ENCODE assay signal across 24 cellular contexts in genomic region chr14:71070169-71070568, GRCh38.
A peak's percentile ranks its signal among the peaks of the same experiment; 100 is the strongest.
DNase-seq lines count a peak whose midpoint lies in the region; ATAC-seq and TF ChIP-seq lines count a peak whose summit lies in the region.
"Had no signal": no experiment of that assay in that cellular context is flagged by ENCODE, and none has a peak within 500 bp of the region (broad histone marks: within the 10 kb centered on the region; RNA-seq: fewer than 3 reads in every experiment).

No MANE protein-coding gene starts in this region.

- no peaks in the 10 kb centered on the region for H3K27me3 ChIP-seq in GM23248 (replicated peaks; ENCODE audit: insufficient read depth)
- H3K27me3 ChIP-seq: pancreas, thyroid gland had no signal

- H3K9ac ChIP-seq in GM23248 = no peak overlapping the region

- no peaks in the 10 kb centered on the region for H3K9me3 ChIP-seq in GM23248 (ENCODE audit: low read depth)
- H3K9me3 ChIP-seq: pancreas, thyroid gland had no signal

- H3K4me1 Mint-ChIP-seq in activated naive CD8-positive, alpha-beta T cell treated with anti-CD3 and anti-CD28 coated beads for 36 hours = peaks cover 8% of the 10 kb centered on the region
- H3K4me1 Mint-ChIP-seq: mesothelial cell of epicardium had no signal

- in situ Hi-C loops in GM23248 (cut with MboI) = no loop called here

- H3K36me3 Mint-ChIP-seq in activated naive CD8-positive, alpha-beta T cell treated with anti-CD3 and anti-CD28 coated beads for 36 hours = peaks cover 50% of the 10 kb centered on the region

- intact Hi-C loops in head of caudate nucleus (cut with DNase I) = no loop called here

- no peak for TF ChIP-seq CTCF in epithelial cell of esophagus (IDR thresholded peaks at IDR 0.05; ENCODE audit: insufficient read depth, low read depth, low read length, missing control alignments)

- H2AFZ ChIP-seq in GM23248 = no peak overlapping the region

- H3K9me3 Mint-ChIP-seq in activated naive CD8-positive, alpha-beta T cell treated with anti-CD3 and anti-CD28 coated beads for 36 hours = peaks cover 5% of the 10 kb centered on the region
- H3K9me3 Mint-ChIP-seq: natural killer cell had no signal

- no peak overlapping the region for H3K4me2 ChIP-seq in GM23248 (ENCODE audit: unreplicated experiment)

- H3K4me3 ChIP-seq in GM23248 (no peak overlapping the region), epithelial cell of esophagus (ENCODE audit: low read length) (no peak overlapping the region)
- H3K4me3 ChIP-seq: pancreas, thyroid gland had no signal

- no peak overlapping the region for H3K27ac Mint-ChIP-seq in activated naive CD8-positive, alpha-beta T cell treated with anti-CD3 and anti-CD28 coated beads for 36 hours
- H3K27ac Mint-ChIP-seq: activated CD4-positive, alpha-beta T cell treated with anti-CD3 and anti-CD28 coated beads for 36 hours; activated T-helper 2 cell treated with anti-CD3 and anti-CD28 coated beads, Interferon-gamma antibody, Interleukin-2, Interleukin-4, amounts not matched to agents 10 μg/mL and 5 μg/mL and 100 μg/mL, durations not matched to agents 14 hours and 24 hours and 36 hours; mesothelial cell of epicardium; stimulated activated naive B cell treated with anti-CD40 and anti-IgM and Interleukin-4, amounts not matched to agents 10 μg/mL and 1 μg/mL and 100 μg/mL, for 72 hours had no signal

- no peaks in the 10 kb centered on the region for H3K9me2 ChIP-seq in GM23248 (ENCODE audit: insufficient read depth)

- ATAC-seq in HG02798 (IDR thresholded peaks at IDR 0.05; ENCODE audit: poor library complexity, unreplicated experiment) = no peak
- ATAC-seq: activated CD4-positive, alpha-beta T cell treated with anti-CD3 and anti-CD28 coated beads for 36 hours; left colon; natural killer cell; pancreas; sciatic nerve; stimulated activated naive B cell treated with anti-CD40 and anti-IgM and Interleukin-4, amounts not matched to agents 10 μg/mL and 1 μg/mL and 100 μg/mL, for 72 hours had no signal

- 88 to 90% methylated on average over 1 of the region's 1 CpG for WGBS in GM23248 (ENCODE audit: low coverage in 1 of 2, low lambda C conversion rate in 2 of 2, missing lambda C conversion rate in 2 of 2), 2 experiments

- H3K79me2 ChIP-seq in GM23248 (ENCODE audit: insufficient read depth) = peaks cover 29% of the 10 kb centered on the region

- H3K4me3 Mint-ChIP-seq in activated naive CD8-positive, alpha-beta T cell treated with anti-CD3 and anti-CD28 coated beads for 36 hours = no peak overlapping the region
- H3K4me3 Mint-ChIP-seq: activated CD4-positive, alpha-beta T cell treated with anti-CD3 and anti-CD28 coated beads for 36 hours; CD8-positive, alpha-beta memory T cell; mesothelial cell of epicardium; natural killer cell; stimulated activated naive B cell treated with anti-CD40 and anti-IgM and Interleukin-4, amounts not matched to agents 10 μg/mL and 1 μg/mL and 100 μg/mL, for 72 hours had no signal

- H3K36me3 ChIP-seq in GM23248 (ENCODE audit: low read depth) = peaks cover 47% of the 10 kb centered on the region
- H3K36me3 ChIP-seq: pancreas had no signal

- H3K27me3 Mint-ChIP-seq in activated naive CD8-positive, alpha-beta T cell treated with anti-CD3 and anti-CD28 coated beads for 36 hours = no peaks in the 10 kb centered on the region
- H3K27me3 Mint-ChIP-seq: activated CD4-positive, alpha-beta T cell treated with anti-CD3 and anti-CD28 coated beads for 36 hours; CD8-positive, alpha-beta memory T cell; stimulated activated naive B cell treated with anti-CD40 and anti-IgM and Interleukin-4, amounts not matched to agents 10 μg/mL and 1 μg/mL and 100 μg/mL, for 72 hours had no signal

- peaks cover 15% of the 10 kb centered on the region; the same call in 1 of the 2 replicates for H3F3A ChIP-seq in GM23248 (ENCODE audit: insufficient read depth)

- DNase-seq in GM23248 (peak; percentile 31), RKO (ENCODE audit: low spot score) (peak; percentile 16), epithelial cell of esophagus (ENCODE audit: low read depth) (peak; percentile 78), renal cortical epithelial cell (ENCODE audit: low read depth) (peak; percentile 24), head of caudate nucleus (no peak)
- DNase-seq in activated naive CD8-positive, alpha-beta T cell treated with anti-CD3 and anti-CD28 coated beads for 36 hours = no peak
- DNase-seq: activated CD4-positive, alpha-beta T cell treated with anti-CD3 and anti-CD28 coated beads for 36 hours; CD8-positive, alpha-beta memory T cell; DMS79 treated with DMSO at 0.1 percent for 48 hours; erythroblast; left colon; natural killer cell; NCI-H1436 treated with DMSO at 0.1 percent for 48 hours; NCI-H2171 treated with DMSO at 0.1 percent for 48 hours; NCI-H748 treated with DMSO at 0.1 percent for 48 hours; pancreas; SHP77 treated with DMSO at 0.1 percent for 48 hours; stimulated activated naive B cell treated with anti-CD40 and anti-IgM and Interleukin-4, amounts not matched to agents 10 μg/mL and 1 μg/mL and 100 μg/mL, for 72 hours; T-helper 1 cell; thyroid gland had no signal

- H4K20me1 ChIP-seq in GM23248 (ENCODE audit: insufficient read depth) = no peaks in the 10 kb centered on the region

- no peak overlapping the region for H3K27ac ChIP-seq in GM23248
- H3K27ac ChIP-seq: pancreas, thyroid gland had no signal

- peaks cover 6% of the 10 kb centered on the region for H3K4me1 ChIP-seq in GM23248 (ENCODE audit: insufficient read depth)
- H3K4me1 ChIP-seq: pancreas, thyroid gland had no signal

Comparison
In these comparisons a context has a peak if more than half of its experiments do, and no peak if none do; other contexts are left out.
1. DNase-seq: peak in GM23248 (single experiment), RKO (single experiment), epithelial cell of esophagus (single experiment) and renal cortical epithelial cell (single experiment); none in head of caudate nucleus (0 of 42) and activated naive CD8-positive, alpha-beta T cell treated with anti-CD3 and anti-CD28 coated beads for 36 hours (single experiment).